In the genomic region with DNA sequence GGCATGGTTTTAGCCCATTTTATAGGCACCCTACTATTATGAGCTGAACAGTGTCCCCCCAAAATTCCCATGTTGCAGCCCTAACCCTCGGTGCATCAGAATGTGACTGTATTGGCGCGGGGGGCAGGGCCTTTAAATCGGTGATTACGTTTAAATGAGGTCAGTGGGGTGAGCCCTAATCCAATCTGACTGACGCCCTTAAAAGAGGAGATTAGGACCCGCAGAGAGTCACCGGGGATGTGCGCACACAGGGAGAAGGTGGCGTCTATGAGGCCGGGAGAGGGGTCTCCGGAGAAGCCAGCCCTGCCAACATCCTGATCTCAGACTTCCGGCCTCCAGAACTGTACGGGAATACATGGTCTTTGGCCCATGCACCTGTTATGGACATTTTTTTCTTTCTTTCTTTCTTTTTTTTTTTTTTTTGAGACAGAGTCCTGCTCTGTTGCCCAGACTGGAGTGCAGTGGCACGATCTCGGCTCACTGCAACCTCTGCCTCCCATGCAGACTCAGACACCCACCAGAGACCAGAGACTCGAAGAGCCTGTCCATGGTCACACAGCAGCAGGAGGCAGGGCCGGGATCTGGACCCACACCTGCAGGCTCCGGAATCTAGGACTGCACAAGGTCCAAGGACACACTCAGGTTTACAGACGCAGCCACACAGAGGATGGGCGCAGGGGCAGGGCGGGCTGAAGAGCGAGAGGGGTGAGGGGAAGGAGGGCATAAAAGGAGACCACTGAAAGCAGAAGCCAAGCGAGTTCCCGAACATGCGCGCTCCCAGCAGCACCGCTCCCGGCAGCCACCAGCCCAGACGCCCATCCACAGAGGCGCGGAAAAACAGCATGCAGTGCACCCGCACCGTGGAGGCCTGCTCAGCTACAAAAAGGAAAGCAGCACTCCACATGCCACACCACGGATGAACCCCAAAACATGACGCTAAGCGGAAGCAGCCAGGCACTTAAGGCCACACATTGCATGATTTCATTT, we compare ENCODE assay signal across 1 cellular context.
A peak's percentile ranks its signal among the peaks of the same experiment; 100 is the strongest.
TF ChIP-seq lines count a peak whose summit lies in the region.

No MANE protein-coding gene starts in this region.

TF ChIP-seq in HepG2, 621 proteins besides CTCF, POLR2A, EP300 and RAD21 (continued from another document):
- TF ChIP-seq, protein P1, sequence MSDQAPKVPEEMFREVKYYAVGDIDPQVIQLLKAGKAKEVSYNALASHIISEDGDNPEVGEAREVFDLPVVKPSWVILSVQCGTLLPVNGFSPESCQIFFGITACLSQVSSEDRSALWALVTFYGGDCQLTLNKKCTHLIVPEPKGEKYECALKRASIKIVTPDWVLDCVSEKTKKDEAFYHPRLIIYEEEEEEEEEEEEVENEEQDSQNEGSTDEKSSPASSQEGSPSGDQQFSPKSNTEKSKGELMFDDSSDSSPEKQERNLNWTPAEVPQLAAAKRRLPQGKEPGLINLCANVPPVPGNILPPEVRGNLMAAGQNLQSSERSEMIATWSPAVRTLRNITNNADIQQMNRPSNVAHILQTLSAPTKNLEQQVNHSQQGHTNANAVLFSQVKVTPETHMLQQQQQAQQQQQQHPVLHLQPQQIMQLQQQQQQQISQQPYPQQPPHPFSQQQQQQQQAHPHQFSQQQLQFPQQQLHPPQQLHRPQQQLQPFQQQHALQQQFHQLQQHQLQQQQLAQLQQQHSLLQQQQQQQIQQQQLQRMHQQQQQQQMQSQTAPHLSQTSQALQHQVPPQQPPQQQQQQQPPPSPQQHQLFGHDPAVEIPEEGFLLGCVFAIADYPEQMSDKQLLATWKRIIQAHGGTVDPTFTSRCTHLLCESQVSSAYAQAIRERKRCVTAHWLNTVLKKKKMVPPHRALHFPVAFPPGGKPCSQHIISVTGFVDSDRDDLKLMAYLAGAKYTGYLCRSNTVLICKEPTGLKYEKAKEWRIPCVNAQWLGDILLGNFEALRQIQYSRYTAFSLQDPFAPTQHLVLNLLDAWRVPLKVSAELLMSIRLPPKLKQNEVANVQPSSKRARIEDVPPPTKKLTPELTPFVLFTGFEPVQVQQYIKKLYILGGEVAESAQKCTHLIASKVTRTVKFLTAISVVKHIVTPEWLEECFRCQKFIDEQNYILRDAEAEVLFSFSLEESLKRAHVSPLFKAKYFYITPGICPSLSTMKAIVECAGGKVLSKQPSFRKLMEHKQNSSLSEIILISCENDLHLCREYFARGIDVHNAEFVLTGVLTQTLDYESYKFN (CRISPR knock-in tag; conservative IDR thresholded peaks at IDR 0.05): 0 out of 2 replicates have a peak, but pooled peaks have one; percentile 19
- TF ChIP-seq, protein P2, sequence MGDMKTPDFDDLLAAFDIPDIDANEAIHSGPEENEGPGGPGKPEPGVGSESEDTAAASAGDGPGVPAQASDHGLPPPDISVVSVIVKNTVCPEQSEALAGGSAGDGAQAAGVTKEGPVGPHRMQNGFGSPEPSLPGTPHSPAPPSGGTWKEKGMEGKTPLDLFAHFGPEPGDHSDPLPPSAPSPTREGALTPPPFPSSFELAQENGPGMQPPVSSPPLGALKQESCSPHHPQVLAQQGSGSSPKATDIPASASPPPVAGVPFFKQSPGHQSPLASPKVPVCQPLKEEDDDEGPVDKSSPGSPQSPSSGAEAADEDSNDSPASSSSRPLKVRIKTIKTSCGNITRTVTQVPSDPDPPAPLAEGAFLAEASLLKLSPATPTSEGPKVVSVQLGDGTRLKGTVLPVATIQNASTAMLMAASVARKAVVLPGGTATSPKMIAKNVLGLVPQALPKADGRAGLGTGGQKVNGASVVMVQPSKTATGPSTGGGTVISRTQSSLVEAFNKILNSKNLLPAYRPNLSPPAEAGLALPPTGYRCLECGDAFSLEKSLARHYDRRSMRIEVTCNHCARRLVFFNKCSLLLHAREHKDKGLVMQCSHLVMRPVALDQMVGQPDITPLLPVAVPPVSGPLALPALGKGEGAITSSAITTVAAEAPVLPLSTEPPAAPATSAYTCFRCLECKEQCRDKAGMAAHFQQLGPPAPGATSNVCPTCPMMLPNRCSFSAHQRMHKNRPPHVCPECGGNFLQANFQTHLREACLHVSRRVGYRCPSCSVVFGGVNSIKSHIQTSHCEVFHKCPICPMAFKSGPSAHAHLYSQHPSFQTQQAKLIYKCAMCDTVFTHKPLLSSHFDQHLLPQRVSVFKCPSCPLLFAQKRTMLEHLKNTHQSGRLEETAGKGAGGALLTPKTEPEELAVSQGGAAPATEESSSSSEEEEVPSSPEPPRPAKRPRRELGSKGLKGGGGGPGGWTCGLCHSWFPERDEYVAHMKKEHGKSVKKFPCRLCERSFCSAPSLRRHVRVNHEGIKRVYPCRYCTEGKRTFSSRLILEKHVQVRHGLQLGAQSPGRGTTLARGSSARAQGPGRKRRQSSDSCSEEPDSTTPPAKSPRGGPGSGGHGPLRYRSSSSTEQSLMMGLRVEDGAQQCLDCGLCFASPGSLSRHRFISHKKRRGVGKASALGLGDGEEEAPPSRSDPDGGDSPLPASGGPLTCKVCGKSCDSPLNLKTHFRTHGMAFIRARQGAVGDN (CRISPR knock-in tag; IDR thresholded peaks at IDR 0.05): peak; percentile 74
- TF ChIP-seq ZFP36 (IDR thresholded peaks at IDR 0.05; ENCODE audit: borderline replicate concordance, low read depth, low read length, partially characterized antibody) (peak; percentile 21), ZNF768 (CRISPR knock-in tag; IDR thresholded peaks at IDR 0.05) (peak; percentile 99), KDM5A (IDR thresholded peaks at IDR 0.05; ENCODE audit: borderline replicate concordance, low read length) (no peak), CCDC6 (CRISPR knock-in tag; IDR thresholded peaks at IDR 0.05) (no peak), HNF4A (CRISPR knock-in tag; IDR thresholded peaks at IDR 0.05) (peak; percentile 73), SETDB1 (CRISPR knock-in tag; IDR thresholded peaks at IDR 0.05; ENCODE audit: borderline replicate concordance) (no peak), ZNF543 (CRISPR knock-in tag; IDR thresholded peaks at IDR 0.05) (no peak), MAFG (CRISPR knock-in tag; IDR thresholded peaks at IDR 0.05) (no peak), SAP130 (CRISPR knock-in tag; IDR thresholded peaks at IDR 0.05; ENCODE audit: low read depth) (no peak), ZNF331 (CRISPR knock-in tag; IDR thresholded peaks at IDR 0.05) (no peak), ZNF557 (CRISPR knock-in tag; IDR thresholded peaks at IDR 0.05) (no peak), ZNF180 (CRISPR knock-in tag; IDR thresholded peaks at IDR 0.05; ENCODE audit: borderline replicate concordance, low read depth) (no peak), NR2F6 (IDR thresholded peaks at IDR 0.05) (no peak), NR2F6 (CRISPR knock-in tag; IDR thresholded peaks at IDR 0.05) (0 out of 2 replicates have a peak, but pooled peaks have one; percentile 9)
- TF ChIP-seq, protein P3, sequence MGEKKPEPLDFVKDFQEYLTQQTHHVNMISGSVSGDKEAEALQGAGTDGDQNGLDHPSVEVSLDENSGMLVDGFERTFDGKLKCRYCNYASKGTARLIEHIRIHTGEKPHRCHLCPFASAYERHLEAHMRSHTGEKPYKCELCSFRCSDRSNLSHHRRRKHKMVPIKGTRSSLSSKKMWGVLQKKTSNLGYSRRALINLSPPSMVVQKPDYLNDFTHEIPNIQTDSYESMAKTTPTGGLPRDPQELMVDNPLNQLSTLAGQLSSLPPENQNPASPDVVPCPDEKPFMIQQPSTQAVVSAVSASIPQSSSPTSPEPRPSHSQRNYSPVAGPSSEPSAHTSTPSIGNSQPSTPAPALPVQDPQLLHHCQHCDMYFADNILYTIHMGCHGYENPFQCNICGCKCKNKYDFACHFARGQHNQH (CRISPR knock-in tag; IDR thresholded peaks at IDR 0.05): no peak
- TF ChIP-seq, protein P4, sequence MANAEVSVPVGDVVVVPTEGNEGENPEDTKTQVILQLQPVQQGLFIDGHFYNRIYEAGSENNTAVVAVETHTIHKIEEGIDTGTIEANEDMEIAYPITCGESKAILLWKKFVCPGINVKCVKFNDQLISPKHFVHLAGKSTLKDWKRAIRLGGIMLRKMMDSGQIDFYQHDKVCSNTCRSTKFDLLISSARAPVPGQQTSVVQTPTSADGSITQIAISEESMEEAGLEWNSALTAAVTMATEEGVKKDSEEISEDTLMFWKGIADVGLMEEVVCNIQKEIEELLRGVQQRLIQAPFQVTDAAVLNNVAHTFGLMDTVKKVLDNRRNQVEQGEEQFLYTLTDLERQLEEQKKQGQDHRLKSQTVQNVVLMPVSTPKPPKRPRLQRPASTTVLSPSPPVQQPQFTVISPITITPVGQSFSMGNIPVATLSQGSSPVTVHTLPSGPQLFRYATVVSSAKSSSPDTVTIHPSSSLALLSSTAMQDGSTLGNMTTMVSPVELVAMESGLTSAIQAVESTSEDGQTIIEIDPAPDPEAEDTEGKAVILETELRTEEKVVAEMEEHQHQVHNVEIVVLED (CRISPR knock-in tag; IDR thresholded peaks at IDR 0.05; ENCODE audit: borderline replicate concordance): no peak
- TF ChIP-seq, protein P5, sequence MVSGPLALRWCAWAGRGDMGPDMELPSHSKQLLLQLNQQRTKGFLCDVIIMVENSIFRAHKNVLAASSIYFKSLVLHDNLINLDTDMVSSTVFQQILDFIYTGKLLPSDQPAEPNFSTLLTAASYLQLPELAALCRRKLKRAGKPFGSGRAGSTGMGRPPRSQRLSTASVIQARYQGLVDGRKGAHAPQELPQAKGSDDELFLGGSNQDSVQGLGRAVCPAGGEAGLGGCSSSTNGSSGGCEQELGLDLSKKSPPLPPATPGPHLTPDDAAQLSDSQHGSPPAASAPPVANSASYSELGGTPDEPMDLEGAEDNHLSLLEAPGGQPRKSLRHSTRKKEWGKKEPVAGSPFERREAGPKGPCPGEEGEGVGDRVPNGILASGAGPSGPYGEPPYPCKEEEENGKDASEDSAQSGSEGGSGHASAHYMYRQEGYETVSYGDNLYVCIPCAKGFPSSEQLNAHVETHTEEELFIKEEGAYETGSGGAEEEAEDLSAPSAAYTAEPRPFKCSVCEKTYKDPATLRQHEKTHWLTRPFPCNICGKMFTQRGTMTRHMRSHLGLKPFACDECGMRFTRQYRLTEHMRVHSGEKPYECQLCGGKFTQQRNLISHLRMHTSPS (CRISPR knock-in tag; IDR thresholded peaks at IDR 0.05; ENCODE audit: low read depth): 0 out of 2 replicates have a peak, but pooled peaks have one; percentile 22
- TF ChIP-seq, protein P6, sequence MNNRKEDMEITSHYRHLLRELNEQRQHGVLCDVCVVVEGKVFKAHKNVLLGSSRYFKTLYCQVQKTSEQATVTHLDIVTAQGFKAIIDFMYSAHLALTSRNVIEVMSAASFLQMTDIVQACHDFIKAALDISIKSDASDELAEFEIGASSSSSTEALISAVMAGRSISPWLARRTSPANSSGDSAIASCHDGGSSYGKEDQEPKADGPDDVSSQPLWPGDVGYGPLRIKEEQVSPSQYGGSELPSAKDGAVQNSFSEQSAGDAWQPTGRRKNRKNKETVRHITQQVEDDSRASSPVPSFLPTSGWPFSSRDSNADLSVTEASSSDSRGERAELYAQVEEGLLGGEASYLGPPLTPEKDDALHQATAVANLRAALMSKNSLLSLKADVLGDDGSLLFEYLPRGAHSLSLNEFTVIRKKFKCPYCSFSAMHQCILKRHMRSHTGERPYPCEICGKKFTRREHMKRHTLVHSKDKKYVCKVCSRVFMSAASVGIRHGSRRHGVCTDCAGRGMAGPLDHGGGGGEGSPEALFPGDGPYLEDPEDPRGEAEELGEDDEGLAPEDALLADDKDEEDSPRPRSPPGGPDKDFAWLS (CRISPR knock-in tag; IDR thresholded peaks at IDR 0.05; ENCODE audit: borderline replicate concordance): no peak
- TF ChIP-seq, protein P7, sequence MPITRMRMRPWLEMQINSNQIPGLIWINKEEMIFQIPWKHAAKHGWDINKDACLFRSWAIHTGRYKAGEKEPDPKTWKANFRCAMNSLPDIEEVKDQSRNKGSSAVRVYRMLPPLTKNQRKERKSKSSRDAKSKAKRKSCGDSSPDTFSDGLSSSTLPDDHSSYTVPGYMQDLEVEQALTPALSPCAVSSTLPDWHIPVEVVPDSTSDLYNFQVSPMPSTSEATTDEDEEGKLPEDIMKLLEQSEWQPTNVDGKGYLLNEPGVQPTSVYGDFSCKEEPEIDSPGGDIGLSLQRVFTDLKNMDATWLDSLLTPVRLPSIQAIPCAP (CRISPR knock-in tag; IDR thresholded peaks at IDR 0.05; ENCODE audit: low read depth): no peak
